1 cellular context compared by ENCODE assay signal in genomic region chr10:22899307-22899706, GRCh38.
TF ChIP-seq lines count a peak whose summit lies in the region.

No MANE protein-coding gene starts in this region.

TF ChIP-seq in HepG2, 621 proteins besides CTCF, POLR2A, EP300 and RAD21:
- TF ChIP-seq, protein P1, sequence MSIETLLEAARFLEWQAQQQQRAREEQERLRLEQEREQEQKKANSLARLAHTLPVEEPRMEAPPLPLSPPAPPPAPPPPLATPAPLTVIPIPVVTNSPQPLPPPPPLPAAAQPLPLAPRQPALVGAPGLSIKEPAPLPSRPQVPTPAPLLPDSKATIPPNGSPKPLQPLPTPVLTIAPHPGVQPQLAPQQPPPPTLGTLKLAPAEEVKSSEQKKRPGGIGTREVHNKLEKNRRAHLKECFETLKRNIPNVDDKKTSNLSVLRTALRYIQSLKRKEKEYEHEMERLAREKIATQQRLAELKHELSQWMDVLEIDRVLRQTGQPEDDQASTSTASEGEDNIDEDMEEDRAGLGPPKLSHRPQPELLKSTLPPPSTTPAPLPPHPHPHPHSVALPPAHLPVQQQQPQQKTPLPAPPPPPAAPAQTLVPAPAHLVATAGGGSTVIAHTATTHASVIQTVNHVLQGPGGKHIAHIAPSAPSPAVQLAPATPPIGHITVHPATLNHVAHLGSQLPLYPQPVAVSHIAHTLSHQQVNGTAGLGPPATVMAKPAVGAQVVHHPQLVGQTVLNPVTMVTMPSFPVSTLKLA (IDR thresholded peaks at IDR 0.05) = peak; percentile 97
- no peak for TF ChIP-seq BORCS8-MEF2B (CRISPR knock-in tag; IDR thresholded peaks at IDR 0.05)
